Comparison of ENCODE assay signal across 1 cellular context in genomic region chrX:47202316-47202715, GRCh38.
A peak's percentile ranks its signal among the peaks of the same experiment; 100 is the strongest.
TF ChIP-seq lines count a peak whose summit lies in the region.

No MANE protein-coding gene starts in this region.

TF ChIP-seq in HepG2, 621 proteins besides CTCF, POLR2A, EP300 and RAD21:
- peak; percentile 53 for TF ChIP-seq AGO2 (optimal IDR thresholded peaks at IDR 0.05; ENCODE audit: low read depth, low read length)
- no peak for TF ChIP-seq POGK (CRISPR knock-in tag; conservative IDR thresholded peaks at IDR 0.05)
- 0 out of 2 replicates have a peak, but pooled peaks have one; percentile 47 for TF ChIP-seq RBFOX2 (IDR thresholded peaks at IDR 0.05; ENCODE audit: low read depth, low read length)
